In genomic region chr6:5314191-5314865, GRCh38 we compare ENCODE assay signal across 19 cellular contexts. TPM values are rescaled to one million over a fixed set of nuclear protein-coding genes. Genes with fewer than 3 reads are reported as not detected.
DNase-seq lines count a peak whose midpoint lies in the region; ATAC-seq, FAIRE-seq and TF ChIP-seq lines count a peak whose summit lies in the region.
"Had no signal": no experiment of that assay in that cellular context is flagged by ENCODE, and none has a peak within 500 bp of the region (broad histone marks: within the 10 kb centered on the region; RNA-seq: fewer than 3 reads in every experiment).

No MANE protein-coding gene starts in this region.

- H2BK120ac ChIP-seq in H1 (replicated peaks; ENCODE audit: low read depth, low read length), result no peak overlapping the region

- POLR2A ChIA-PET in H1 (lab: Charles Lee; ENCODE audit: partially characterized antibody), result no interaction called here

- no peak overlapping the region for H2BK15ac ChIP-seq in H1 (ENCODE audit: low read length)

- DNase-seq in GM12892 (ENCODE audit: insufficient read length), result no peak
- no peak for DNase-seq in H1 (ENCODE audit: low read depth in 1 of 2, low spot score in 2 of 2)
- no peak for DNase-seq in nucleus accumbens (lab: John Stamatoyannopoulos, UW)
- DNase-seq in osteoblast (ENCODE audit: insufficient read length, low spot score, missing footprints), result no peak
- DNase-seq in NCI-H1694 treated with DMSO at 0.1 percent for 48 hours (lab: John Stamatoyannopoulos, UW), result no peak
- no peak for DNase-seq in stimulated activated CD4-positive, alpha-beta T cell treated with anti-CD3 and anti-CD28 coated beads, Interleukin-4, amount 100 ng/mL, for 1 hour
- DNase-seq: activated CD8-positive, alpha-beta memory T cell treated with anti-CD3 and anti-CD28 coated beads, Interleukin-2, amount 50 U/mL, for 48 hours; activated naive CD8-positive, alpha-beta T cell treated with anti-CD3 and anti-CD28 coated beads, Interleukin-2, amount 10 ng/mL, durations not matched to agents 7 days and 5 days; dorsolateral prefrontal cortex; NCI-H1105 treated with DMSO at 0.1 percent for 48 hours; ovary; SJCRH30; stimulated activated CD4-positive, alpha-beta T cell treated with anti-CD3 and anti-CD28 coated beads, Interleukin-4, amount 100 ng/mL, for 24 hours; T-helper 2 cell; tibial artery had no signal

- H3K27ac ChIP-seq in H1 (ENCODE audit: low read depth, low read length), result no peak overlapping the region
- H3K27ac ChIP-seq in osteoblast (ENCODE audit: low read depth, low read length), result no peak overlapping the region
- H3K27ac ChIP-seq: breast epithelium, dorsolateral prefrontal cortex, KMS-11, ovary, SJCRH30, tibial artery had no signal

- H4K5ac ChIP-seq in H1 (ENCODE audit: insufficient read length, low read depth, low read length), result no peak overlapping the region

- H2BK5ac ChIP-seq in H1 (ENCODE audit: low read depth, low read length), result no peak overlapping the region; the same call in 1 of the 2 replicates

- H3K4me1 ChIP-seq in H1 (replicated peaks in 1 of 4; ENCODE audit: control insufficient read depth in 3 of 4, insufficient read depth in 4 of 4, low read length in 3 of 4), result peaks cover 5 to 15% (median 10%) of the 10 kb centered on the region in 4 experiments
- no peaks in the 10 kb centered on the region for H3K4me1 ChIP-seq in osteoblast (ENCODE audit: insufficient read depth, low read length)
- H3K4me1 ChIP-seq: breast epithelium, SJCRH30, tibial artery had no signal

- FAIRE-seq in GM12892 (lab: Jason Lieb, UNC) (peak; percentile 73), H1 (lab: Jason Lieb, UNC) (no peak)

- no peak for TF ChIP-seq EP300 in H1 (IDR thresholded peaks at IDR 0.05; ENCODE audit: borderline replicate concordance in 1 of 2, low read depth in 2 of 2, low read length in 2 of 2)

- H4K91ac ChIP-seq in H1 (replicated peaks; ENCODE audit: insufficient read length, low read length), result no peak overlapping the region

- no peak overlapping the region for H3K23ac ChIP-seq in H1 (ENCODE audit: insufficient read length)

- H2AK5ac ChIP-seq in H1 (ENCODE audit: low read depth, low read length), result no peak overlapping the region

- H4K8ac ChIP-seq in H1 (ENCODE audit: extremely low read depth, insufficient read depth, low read length), result no peak overlapping the region

- CTCF ChIA-PET in H1 (lab: Charles Lee; ENCODE audit: partially characterized antibody), result interaction anchor here (1.0 to 1.5 kb wide), 2 partner anchors 11 to 13 kb away, joined by 3 to 7 read pairs; no protein-coding TSS in a partner anchor

- H3K14ac ChIP-seq in H1 (ENCODE audit: insufficient read length), result no peak overlapping the region

- no peak overlapping the region for H2AFZ ChIP-seq in H1 (ENCODE audit: low read length)
- no peak overlapping the region for H2AFZ ChIP-seq in osteoblast (ENCODE audit: low read length)

- no peak for TF ChIP-seq RAD21 in H1 (IDR thresholded peaks at IDR 0.05 in 1 of 2, conservative IDR thresholded peaks at IDR 0.05 in 1 of 2; ENCODE audit: low read depth in 2 of 2, low read length in 2 of 2)

- H3K4me3 ChIP-seq in H1 (ENCODE audit: extremely low read depth in 1 of 4, insufficient read depth in 2 of 4, low read depth in 3 of 4, low read length in 4 of 4) (no peak overlapping the region), osteoblast (ENCODE audit: insufficient read depth, low read length) (no peak overlapping the region)
- H3K4me3 ChIP-seq: breast epithelium, dorsolateral prefrontal cortex, ovary, SJCRH30, tibial artery had no signal

- peak overlapping the region in 1 of 2 experiments; percentile 48; a peak in 1 of 4 replicates for H3K4me2 ChIP-seq in H1 (ENCODE audit: insufficient read depth in 1 of 2, low read depth in 2 of 2, low read length in 2 of 2)
- H3K4me2 ChIP-seq in osteoblast (ENCODE audit: insufficient read depth, low read length), result no peak overlapping the region
- H3K4me2 ChIP-seq: KMS-11 had no signal

- H3K36me3 ChIP-seq in H1 (ENCODE audit: control insufficient read depth in 2 of 4, insufficient read depth in 4 of 4, low read length in 3 of 4) (no peaks in the 10 kb centered on the region), osteoblast (ENCODE audit: insufficient read depth, low read length) (no peaks in the 10 kb centered on the region)
- H3K36me3 ChIP-seq: breast epithelium, ovary, SJCRH30, tibial artery had no signal

- H2BK20ac ChIP-seq in H1 (ENCODE audit: low read length), result no peak overlapping the region

- H3K18ac ChIP-seq in H1 (ENCODE audit: extremely low read depth, low read length), result no peak overlapping the region

- H3K4ac ChIP-seq in H1 (replicated peaks; ENCODE audit: insufficient read length, low read depth, low read length), result no peak overlapping the region

- H3K9me3 ChIP-seq in H1 (ENCODE audit: insufficient read depth in 2 of 2, low read depth in 1 of 2, low read length in 1 of 2) (0 out of 4 replicates have a peak, but pooled peaks cover 0 to 2% of the 10 kb centered on the region in 2 experiments), osteoblast (ENCODE audit: low read depth, low read length) (no peaks in the 10 kb centered on the region)
- H3K9me3 ChIP-seq: breast epithelium, ovary, SJCRH30, tibial artery had no signal

- H3K23me2 ChIP-seq in H1 (ENCODE audit: low read depth, low read length), result no peaks in the 10 kb centered on the region; the same call in 1 of the 2 replicates

- no peak for TF ChIP-seq CTCF in H1 (IDR thresholded peaks at IDR 0.05; ENCODE audit: control extremely low read depth in 1 of 3, insufficient read depth in 1 of 3, low read depth in 1 of 3, low read length in 3 of 3)
- TF ChIP-seq CTCF in osteoblast (IDR thresholded peaks at IDR 0.05; ENCODE audit: extremely low read depth, low read depth, low read length), result no peak

- H3K79me2 ChIP-seq in H1 (ENCODE audit: control insufficient read depth in 1 of 2, insufficient read depth in 2 of 2, low read length in 2 of 2) (no peaks in the 10 kb centered on the region), osteoblast (ENCODE audit: insufficient read depth, low read length) (no peaks in the 10 kb centered on the region)

- H3K79me1 ChIP-seq in H1 (ENCODE audit: low read depth, low read length), result no peaks in the 10 kb centered on the region; the same call in 1 of the 2 replicates

- TF ChIP-seq POLR2A in GM12892 (IDR thresholded peaks at IDR 0.05; ENCODE audit: low read depth, low read length) (no peak), H1 (IDR thresholded peaks at IDR 0.05; ENCODE audit: control extremely low read depth in 1 of 2, low read depth in 2 of 2, low read length in 2 of 2) (no peak)

- 89% methylated on average over 4 of the region's 4 CpGs; no CpG with 5 or more reads in 1 of the 2 experiments for WGBS in H1 (ENCODE audit: extremely low coverage in 1 of 2, insufficient coverage in 1 of 2, insufficient read length in 1 of 2, insufficient replicate concordance in 2 of 2, low coverage in 1 of 2, low lambda C conversion rate in 2 of 2, missing lambda C conversion rate in 1 of 2), 2 experiments

- H3K27me3 ChIP-seq in H1 (replicated peaks in 1 of 4; ENCODE audit: control insufficient read depth in 3 of 4, extremely low read depth in 1 of 4, insufficient read depth in 3 of 4, low read length in 3 of 4), result no peaks in the 10 kb centered on the region
- no peaks in the 10 kb centered on the region for H3K27me3 ChIP-seq in osteoblast (ENCODE audit: insufficient read depth, low read length)
- H3K27me3 ChIP-seq: breast epithelium, dorsolateral prefrontal cortex, ovary, SJCRH30, tibial artery had no signal

- H3K9ac ChIP-seq in H1 (replicated peaks in 1 of 4; ENCODE audit: extremely low read depth in 1 of 4, low read depth in 3 of 4, low read length in 3 of 4), result no peak overlapping the region
- H3K9ac ChIP-seq: KMS-11 had no signal

- H3K56ac ChIP-seq in H1 (replicated peaks; ENCODE audit: insufficient read length, low read depth, low read length), result no peak overlapping the region

- H2BK12ac ChIP-seq in H1 (ENCODE audit: low read depth, low read length), result 0 out of 2 replicates have a peak overlapping the region, but pooled peaks have one; percentile 11

- H4K20me1 ChIP-seq in H1 (replicated peaks in 1 of 2; ENCODE audit: control insufficient read depth in 1 of 2, insufficient read depth in 2 of 2, low read length in 2 of 2) (no peaks in the 10 kb centered on the region), osteoblast (ENCODE audit: insufficient read depth, low read length) (peaks cover 5% of the 10 kb centered on the region)

- peak; percentile 73 for ATAC-seq in GM18907 (IDR thresholded peaks at IDR 0.05; ENCODE audit: unreplicated experiment)
- ATAC-seq in HG02798 (IDR thresholded peaks at IDR 0.05; ENCODE audit: poor library complexity, unreplicated experiment), result peak; percentile 56

TF ChIP-seq in H1, 55 proteins besides CTCF, POLR2A, EP300 and RAD21 (continues in another document):
- TF ChIP-seq RNF2 (IDR thresholded peaks at IDR 0.05; ENCODE audit: borderline replicate concordance, low read depth, low read length, missing control alignments, poor library complexity, severe bottlenecking) (no peak), TBP (IDR thresholded peaks at IDR 0.05; ENCODE audit: low read depth, low read length) (no peak), FOSL1 (IDR thresholded peaks at IDR 0.05; ENCODE audit: insufficient read depth, low read depth, low read length) (no peak), KDM1A (IDR thresholded peaks at IDR 0.05; ENCODE audit: borderline replicate concordance, low read length) (no peak), CHD1 (IDR thresholded peaks at IDR 0.05; ENCODE audit: low read depth, low read length) (no peak)

RNA-seq across cellular contexts. Expression of gene FARS2, which starts 53.0 kb away (rescaled TPM):
- 14.9 TPM for polyA plus RNA-seq in GM12892 (2012; ENCODE audit: missing spikeins)
- total RNA-seq in H1 (2021; fragmentation: NEBNext Ultra II Directional; extraction: Animal tissue kit (Norgen Biotek cat#: 25700)), result 14.0 and 14.4 TPM in 2 replicates
- polyA plus RNA-seq in H1 (2011; rRNA removed), result 11.7 and 13.3 TPM in 2 replicates
- 14.4 TPM for polyA plus RNA-seq in H1 (2011; cell fraction: cytosol; rRNA removed)
- polyA plus RNA-seq in H1 (2011; cell fraction: nucleus; rRNA removed), result 14.6 TPM
- polyA plus RNA-seq in H1 (2012, experiment 1 of 2), result 10.3 to 15.7 TPM (median 12.9 TPM) in 4 replicates
- 16.1 TPM for polyA plus RNA-seq in H1 (2012, experiment 2 of 2)
- 6.4 TPM for polyA plus RNA-seq in H1 (2013, experiment 1 of 2)
- 7.1 TPM for polyA plus RNA-seq in H1 (2013, experiment 2 of 2)
- polyA minus RNA-seq in H1 (2011; rRNA and poly(A)+ RNA removed), result 40.9 and 42.5 TPM in 2 replicates
- 8.9 TPM for polyA minus RNA-seq in H1 (2011; cell fraction: cytosol; rRNA and poly(A)+ RNA removed)
- polyA minus RNA-seq in H1 (2011; cell fraction: nucleus; rRNA and poly(A)+ RNA removed), result 51.6 TPM
- total RNA-seq in osteoblast, result 25.9 and 29.7 TPM in 2 replicates

RNA-seq across cellular contexts. Expression of gene LYRM4, which starts 53.6 kb away (rescaled TPM):
- 56.5 TPM for polyA plus RNA-seq in GM12892 (2012; ENCODE audit: missing spikeins)
- total RNA-seq in H1 (2021; fragmentation: NEBNext Ultra II Directional; extraction: Animal tissue kit (Norgen Biotek cat#: 25700)), result 61.3 and 62.8 TPM in 2 replicates
- polyA plus RNA-seq in H1 (2011; rRNA removed), result 49.2 and 56.6 TPM in 2 replicates
- 50.9 TPM for polyA plus RNA-seq in H1 (2011; cell fraction: cytosol; rRNA removed)
- 34.2 TPM for polyA plus RNA-seq in H1 (2011; cell fraction: nucleus; rRNA removed)
- 51.0 to 69.7 TPM (median 53.0 TPM) in 4 replicates for polyA plus RNA-seq in H1 (2012, experiment 1 of 2)
- polyA plus RNA-seq in H1 (2012, experiment 2 of 2), result 48.4 TPM
- 34.7 TPM for polyA plus RNA-seq in H1 (2013, experiment 1 of 2)
- polyA plus RNA-seq in H1 (2013, experiment 2 of 2), result 36.1 TPM
- 46.9 and 49.6 TPM in 2 replicates for polyA minus RNA-seq in H1 (2011; rRNA and poly(A)+ RNA removed)
- 24.0 TPM for polyA minus RNA-seq in H1 (2011; cell fraction: cytosol; rRNA and poly(A)+ RNA removed)
- polyA minus RNA-seq in H1 (2011; cell fraction: nucleus; rRNA and poly(A)+ RNA removed), result 17.9 TPM
- 7.4 and 16.6 TPM in 2 replicates for total RNA-seq in osteoblast
